In genomic region chr7:1368682-1369571, GRCh38 we compare ENCODE assay signal across 8 cellular contexts.
DNase-seq lines count a peak whose midpoint lies in the region; ATAC-seq and TF ChIP-seq lines count a peak whose summit lies in the region.

No MANE protein-coding gene starts in this region.

- no peak overlapping the region for H3K27ac Mint-ChIP-seq in activated B cell treated with CpG ODN at 0.5 μM for 24 hours

- POLR2A ChIA-PET in activated B cell treated with CpG ODN at 0.5 μM for 24 hours (lab: Charles Lee), result no interaction called here

- in situ Hi-C loops in KBM-7 (cut with MboI; ENCODE audit: low pct_unique_long_range_greater_than_20kb, low sequenced_read_pairs), result no loop called here

- no peaks in the 10 kb centered on the region for H3K9me3 Mint-ChIP-seq in activated B cell treated with CpG ODN at 0.5 μM for 24 hours

- CTCF ChIA-PET in activated B cell treated with CpG ODN at 0.5 μM for 24 hours (lab: Charles Lee), result no interaction called here

- peaks cover 44% of the 10 kb centered on the region for H3K27me3 Mint-ChIP-seq in activated B cell treated with CpG ODN at 0.5 μM for 24 hours

- peak; percentile 58 for ATAC-seq in activated B cell treated with CpG ODN at 0.5 μM for 24 hours (ENCODE audit: low read depth)
- ATAC-seq in GM18873 (IDR thresholded peaks at IDR 0.05; ENCODE audit: low FRiP score, unreplicated experiment), result no peak
- no peak for ATAC-seq in GM21423 (IDR thresholded peaks at IDR 0.05; ENCODE audit: unreplicated experiment)

- DNase-seq in Daoy (ENCODE audit: low read depth) (peak; percentile 78), KBM-7 (peak; percentile 77), activated B cell treated with CpG ODN at 0.5 μM for 24 hours (no peak), islet precursor cell (peak; percentile 93), putamen (ENCODE audit: low spot score) (no peak), NCI-H187 treated with DMSO at 0.1 percent for 48 hours (lab: John Stamatoyannopoulos, UW) (no peak)

- H3K4me1 Mint-ChIP-seq in activated B cell treated with CpG ODN at 0.5 μM for 24 hours, result peaks cover 2% of the 10 kb centered on the region

- no peaks in the 10 kb centered on the region for H3K36me3 Mint-ChIP-seq in activated B cell treated with CpG ODN at 0.5 μM for 24 hours (ENCODE audit: low read depth)

- no peak for TF ChIP-seq CTCF in activated B cell treated with CpG ODN at 0.5 μM for 24 hours (IDR thresholded peaks at IDR 0.05)

- H3K4me3 Mint-ChIP-seq in activated B cell treated with CpG ODN at 0.5 μM for 24 hours, result peak overlapping the region; percentile 38

- intact Hi-C loops in activated B cell treated with CpG ODN at 0.5 μM for 24 hours (cut with micrococcal nuclease), result no loop called here

Comparison
In these comparisons a context has a peak if more than half of its experiments do, and no peak if none do; other contexts are left out.
1. DNase-seq: peak in Daoy (single experiment), KBM-7 (single experiment) and islet precursor cell (single experiment); none in activated B cell treated with CpG ODN at 0.5 μM for 24 hours (single experiment), putamen (single experiment) and NCI-H187 treated with DMSO at 0.1 percent for 48 hours (single experiment).